Comparison of ENCODE assay signal across 31 cellular contexts in the genomic region with DNA sequence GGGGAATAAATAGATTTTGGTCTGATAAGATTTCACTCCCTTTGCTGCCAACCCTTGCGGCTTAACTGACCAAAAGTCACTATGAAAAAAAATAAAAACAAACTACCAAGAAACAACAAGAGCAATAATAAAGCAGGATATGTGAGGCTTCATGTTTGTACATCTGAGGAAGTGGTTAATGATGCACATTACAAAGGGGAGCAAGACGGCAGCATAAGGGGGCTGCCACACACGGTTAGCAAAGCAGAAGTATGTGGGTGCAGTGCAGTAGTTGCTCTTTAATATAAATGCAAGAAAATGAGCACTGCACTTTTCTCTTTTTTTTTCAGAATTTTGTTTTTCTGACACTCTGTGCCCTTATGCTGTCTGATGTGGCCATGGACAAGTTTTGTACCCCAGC.
"Had no signal": no experiment of that assay in that cellular context is flagged by ENCODE, and none has a peak within 500 bp of the region (broad histone marks: within the 10 kb centered on the region; RNA-seq: fewer than 3 reads in every experiment).

No MANE protein-coding gene starts in this region.

- H3K27ac Mint-ChIP-seq: activated B cell treated with CpG ODN at 0.5 μM for 24 hours; activated CD8-positive, alpha-beta T cell treated with anti-CD3 and anti-CD28 coated beads for 36 hours; activated naive CD8-positive, alpha-beta T cell; activated T-helper 1 cell treated with anti-CD3 and anti-CD28 coated beads, Interleukin-12 subunit alpha, Interleukin-12 subunit beta, Interleukin-2, Interleukin-4 antibody, amounts not matched to agents 30 ng/mL and 10 ng/mL and 1 ng/mL, durations not matched to agents 14 hours and 24 hours and 36 hours; activated T-helper 2 cell treated with anti-CD3 and anti-CD28 coated beads, Interferon-gamma antibody, Interleukin-2, Interleukin-4, amounts not matched to agents 10 μg/mL and 5 μg/mL and 100 μg/mL, durations not matched to agents 14 hours and 24 hours and 36 hours; T-helper 17 cell; T-helper 2 cell treated with Interferon-gamma antibody and Interleukin-4, amounts not matched to agents 5 μg/mL and 100 μg/mL, for 36 hours had no signal

- H3K9me3 ChIP-seq: adrenal gland, body of pancreas, esophagus squamous epithelium, gastroesophageal sphincter had no signal

- H3K9me3 Mint-ChIP-seq: activated CD8-positive, alpha-beta T cell treated with anti-CD3 and anti-CD28 coated beads for 36 hours; activated T-helper 1 cell treated with anti-CD3 and anti-CD28 coated beads, Interleukin-12 subunit alpha, Interleukin-12 subunit beta, Interleukin-2, Interleukin-4 antibody, amounts not matched to agents 30 ng/mL and 10 ng/mL and 1 ng/mL, durations not matched to agents 14 hours and 24 hours and 36 hours had no signal

- H3K36me3 ChIP-seq: adrenal gland, esophagus squamous epithelium, gastroesophageal sphincter, WERI-Rb-1 had no signal

- H3K27me3 Mint-ChIP-seq: activated B cell treated with CpG ODN at 0.5 μM for 24 hours; activated CD8-positive, alpha-beta T cell treated with anti-CD3 and anti-CD28 coated beads for 36 hours; activated naive CD8-positive, alpha-beta T cell; T-helper 17 cell had no signal

- H3K4me1 ChIP-seq: adrenal gland, body of pancreas, esophagus squamous epithelium, gastroesophageal sphincter had no signal

- H3K4me3 ChIP-seq: adrenal gland, body of pancreas, esophagus squamous epithelium, gastroesophageal sphincter had no signal

- H3K4me1 Mint-ChIP-seq: activated B cell treated with CpG ODN at 0.5 μM for 24 hours, T-helper 17 cell had no signal

- H3K27me3 ChIP-seq: adrenal gland, body of pancreas, esophagus squamous epithelium, gastroesophageal sphincter had no signal

- H3K36me3 Mint-ChIP-seq: activated naive CD8-positive, alpha-beta T cell had no signal

- DNase-seq: activated B cell treated with CpG ODN at 0.5 μM for 24 hours; activated CD4-positive, alpha-beta T cell treated with anti-CD3 and anti-CD28 coated beads for 48 hours; activated CD4-positive, alpha-beta T cell treated with anti-CD3 and anti-CD28 coated beads, Interleukin-2, amount 50 U/mL, for 1 hour; activated CD4-positive, alpha-beta T cell treated with anti-CD3 and anti-CD28 coated beads, Interleukin-2, amount 50 U/mL, for 48 hours; activated CD8-positive, alpha-beta memory T cell treated with anti-CD3 and anti-CD28 coated beads for 24 hours; activated CD8-positive, alpha-beta T cell treated with anti-CD3 and anti-CD28 coated beads for 36 hours; activated effector memory CD4-positive, alpha-beta T cell treated with anti-CD3 and anti-CD28 coated beads, Interleukin-2, amount 50 U/mL, for 16 hours; activated naive CD4-positive, alpha-beta T cell treated with anti-CD3 and anti-CD28 coated beads, Interleukin-2, amount 50 U/mL, for 16 hours; activated naive CD4-positive, alpha-beta T cell treated with Interleukin-2 at 50 U/mL for 16 hours; activated T-cell treated with anti-CD3 and anti-CD28 coated beads, Interleukin-2, amount 50 U/mL, for 1 hour; activated T-cell treated with anti-CD3 and anti-CD28 coated beads, Interleukin-2, amount 50 U/mL, for 48 hours; adrenal gland; amygdala; aorta; body of pancreas; caudate nucleus; cortex of kidney; dermis blood vessel endothelial cell; effector CD8-positive, alpha-beta T cell; esophagus squamous epithelium; foreskin melanocyte; T-helper 1 cell; T-helper 17 cell; T1000; WERI-Rb-1 had no signal

- H3K4me3 Mint-ChIP-seq: activated B cell treated with CpG ODN at 0.5 μM for 24 hours; activated CD8-positive, alpha-beta T cell treated with anti-CD3 and anti-CD28 coated beads for 36 hours; activated naive CD8-positive, alpha-beta T cell; activated T-helper 1 cell treated with anti-CD3 and anti-CD28 coated beads, Interleukin-12 subunit alpha, Interleukin-12 subunit beta, Interleukin-2, Interleukin-4 antibody, amounts not matched to agents 30 ng/mL and 10 ng/mL and 1 ng/mL, durations not matched to agents 14 hours and 24 hours and 36 hours; T-helper 17 cell; T-helper 2 cell treated with Interferon-gamma antibody and Interleukin-4, amounts not matched to agents 5 μg/mL and 100 μg/mL, for 36 hours had no signal

- ATAC-seq: activated CD4-positive, CD25-positive, alpha-beta regulatory T cell treated with anti-CD3 and anti-CD28 coated beads, Interleukin-2, amount 50 U/mL, for 24 hours; activated CD8-positive, alpha-beta T cell treated with anti-CD3 and anti-CD28 coated beads for 36 hours; body of pancreas; gastroesophageal sphincter; T-helper 17 cell had no signal
